Comparison of ENCODE assay signal across 10 cellular contexts in genomic region chr7:7681936-7682329, GRCh38. TPM values are rescaled to one million over a fixed set of nuclear protein-coding genes. Genes with fewer than 3 reads are reported as not detected.
A peak's percentile ranks its signal among the peaks of the same experiment; 100 is the strongest.
DNase-seq lines count a peak whose midpoint lies in the region; ATAC-seq, FAIRE-seq and TF ChIP-seq lines count a peak whose summit lies in the region.
"Had no signal": no experiment of that assay in that cellular context is flagged by ENCODE, and none has a peak within 500 bp of the region (broad histone marks: within the 10 kb centered on the region; RNA-seq: fewer than 3 reads in every experiment).

No MANE protein-coding gene starts in this region.

- H3K36me3 ChIP-seq in bronchial epithelial cell (ENCODE audit: control insufficient read depth, insufficient read depth, low read length), result no peaks in the 10 kb centered on the region
- peaks cover 0 to 4% (median 4%) of the 10 kb centered on the region in 4 donors for H3K36me3 ChIP-seq in stomach

- peaks cover 6 to 45% (median 23%) of the 10 kb centered on the region in 4 donors for H3K4me1 ChIP-seq in stomach

- H3K9me3 Mint-ChIP-seq in stimulated activated naive CD8-positive, alpha-beta T cell treated with anti-CD3 and anti-CD28 coated beads, Interleukin-15, amount 100 ng/mL, for 72 hours, result no peaks in the 10 kb centered on the region
- H3K9me3 Mint-ChIP-seq: activated T-helper 17 cell treated with anti-CD3 and anti-CD28 coated beads, Interleukin-2, amount 50 U/mL, for 72 hours had no signal

- H3K27me3 Mint-ChIP-seq in stimulated activated naive CD8-positive, alpha-beta T cell treated with anti-CD3 and anti-CD28 coated beads, Interleukin-15, amount 100 ng/mL, for 72 hours, result no peaks in the 10 kb centered on the region
- H3K27me3 Mint-ChIP-seq: activated T-helper 17 cell treated with anti-CD3 and anti-CD28 coated beads, Interleukin-2, amount 50 U/mL, for 72 hours had no signal

- H3K4me3 ChIP-seq in bronchial epithelial cell (ENCODE audit: low read depth, low read length) (no peak overlapping the region), stomach (peak overlapping the region in 1 of 4 donors; percentile 15)

- FAIRE-seq in bronchial epithelial cell (lab: Jason Lieb, UNC), result no peak

- intact Hi-C loops in stomach (cut with DNase I; ENCODE audit: low total_unique reads), result no loop called here

- no peak overlapping the region for H3K4me3 Mint-ChIP-seq in stimulated activated naive CD8-positive, alpha-beta T cell treated with anti-CD3 and anti-CD28 coated beads, Interleukin-15, amount 100 ng/mL, for 72 hours
- H3K4me3 Mint-ChIP-seq: T-helper 2 cell treated with Interferon-gamma antibody and Interleukin-4, amounts not matched to agents 5 μg/mL and 100 μg/mL, for 36 hours had no signal

- peak overlapping the region in 3 of 5 donors; percentile 4 to 67 (median 11) for H3K27ac ChIP-seq in stomach

- DNase-seq in NCI-H2029 (lab: John Stamatoyannopoulos, UW) (peak; percentile 28), NCI-H2029 treated with DMSO at 0.1 percent for 48 hours (lab: John Stamatoyannopoulos, UW) (no peak), NCI-H82 (lab: John Stamatoyannopoulos, UW) (peak; percentile 39), bronchial epithelial cell (ENCODE audit: low read depth) (peak; percentile 5), stomach (no peak), A172 (ENCODE audit: low spot score) (no peak)
- no peak for DNase-seq in stimulated activated naive CD8-positive, alpha-beta T cell treated with anti-CD3 and anti-CD28 coated beads, Interleukin-15, amount 100 ng/mL, for 72 hours

- no peak for ATAC-seq in stimulated activated naive CD8-positive, alpha-beta T cell treated with anti-CD3 and anti-CD28 coated beads, Interleukin-15, amount 100 ng/mL, for 72 hours
- no peak for ATAC-seq in GM21367 (IDR thresholded peaks at IDR 0.05; ENCODE audit: unreplicated experiment)

- peaks cover 41% of the 10 kb centered on the region for H3K4me1 Mint-ChIP-seq in stimulated activated naive CD8-positive, alpha-beta T cell treated with anti-CD3 and anti-CD28 coated beads, Interleukin-15, amount 100 ng/mL, for 72 hours

- TF ChIP-seq POLR2A in stomach (IDR thresholded peaks at IDR 0.05), result no peak

- H3K27me3 ChIP-seq in bronchial epithelial cell (ENCODE audit: control insufficient read depth, insufficient read depth, low read length), result no peaks in the 10 kb centered on the region
- no peaks in the 10 kb centered on the region for H3K27me3 ChIP-seq in stomach

- H3K27ac Mint-ChIP-seq in stimulated activated naive CD8-positive, alpha-beta T cell treated with anti-CD3 and anti-CD28 coated beads, Interleukin-15, amount 100 ng/mL, for 72 hours, result no peak overlapping the region
- H3K27ac Mint-ChIP-seq: T-helper 2 cell treated with Interferon-gamma antibody and Interleukin-4, amounts not matched to agents 5 μg/mL and 100 μg/mL, for 36 hours had no signal

- H3K9me3 ChIP-seq in stomach, result no peaks in the 10 kb centered on the region

- TF ChIP-seq EP300 in stomach (IDR thresholded peaks at IDR 0.05), result no peak

- TF ChIP-seq CTCF in bronchial epithelial cell (IDR thresholded peaks at IDR 0.05; ENCODE audit: insufficient read depth, low read length, severe bottlenecking) (no peak), stomach (IDR thresholded peaks at IDR 0.05) (no peak)

RNA-seq across cellular contexts. Expression of gene RPA3, which starts 36.5 kb away (rescaled TPM):
- 18.2 and 18.7 TPM in 2 replicates for total RNA-seq in bronchial epithelial cell
- 10 to 100 TPM in 3 of 5 donors, 1 to 10 TPM in 1, not detected in 1; 6.7 to 44.9 (median 20.8) TPM for total RNA-seq in stomach
- polyA plus RNA-seq in stomach, result 10 to 100 TPM; 28.7 to 39.1 (median 33.0) TPM
- 89.1 and 98.9 TPM in 2 replicates for total RNA-seq in A172 (2014; rRNA removed; shearing (Covaris generic))

RNA-seq across cellular contexts. Expression of gene UMAD1, which starts 41.4 kb away (rescaled TPM):
- total RNA-seq in bronchial epithelial cell (10.1 and 11.3 TPM in 2 replicates), stomach (100 to 1,000 TPM in 1 of 5 donors, 10 to 100 TPM in 4; 22.0 to 175 (median 37.9) TPM)
- 10 to 100 TPM in 2 of 3 donors, 1 to 10 TPM in 1; 7.8 to 43.4 (median 21.5) TPM for polyA plus RNA-seq in stomach
- 20.8 and 23.4 TPM in 2 replicates for total RNA-seq in A172 (2014; rRNA removed; shearing (Covaris generic))

Comparison
In these comparisons a context has a peak if more than half of its experiments do, and no peak if none do; other contexts are left out.
1. DNase-seq: peak in NCI-H2029 (single experiment), NCI-H82 (single experiment) and bronchial epithelial cell (single experiment); none in NCI-H2029 treated with DMSO at 0.1 percent for 48 hours (single experiment), stomach (single experiment), stimulated activated naive CD8-positive, alpha-beta T cell treated with anti-CD3 and anti-CD28 coated beads, Interleukin-15, amount 100 ng/mL, for 72 hours (0 of 2) and A172 (single experiment).